ENCODE assay signal across 1 cellular context in genomic region chr12:107533218-107533617, GRCh38.
TF ChIP-seq lines count a peak whose summit lies in the region.

No MANE protein-coding gene starts in this region.

TF ChIP-seq in GM12878, 131 proteins besides CTCF, POLR2A, EP300 and RAD21:
- no peak for TF ChIP-seq ZNF24 (IDR thresholded peaks at IDR 0.05)
- TF ChIP-seq GABPA (IDR thresholded peaks at IDR 0.05; ENCODE audit: low read depth), result no peak
- TF ChIP-seq MEF2A (IDR thresholded peaks at IDR 0.05; ENCODE audit: insufficient read depth, low read depth, low read length), result peak; percentile 54; the same call in 1 of the 2 replicates
- 0 out of 2 replicates have a peak, but pooled peaks have one; percentile 37 for TF ChIP-seq ATF7 (IDR thresholded peaks at IDR 0.05; ENCODE audit: low read depth)
- TF ChIP-seq MEF2B (IDR thresholded peaks at IDR 0.05; ENCODE audit: partially characterized antibody, poor library complexity, severe bottlenecking), result peak; percentile 50
